Comparison of ENCODE assay signal across 10 cellular contexts in the genomic region with DNA sequence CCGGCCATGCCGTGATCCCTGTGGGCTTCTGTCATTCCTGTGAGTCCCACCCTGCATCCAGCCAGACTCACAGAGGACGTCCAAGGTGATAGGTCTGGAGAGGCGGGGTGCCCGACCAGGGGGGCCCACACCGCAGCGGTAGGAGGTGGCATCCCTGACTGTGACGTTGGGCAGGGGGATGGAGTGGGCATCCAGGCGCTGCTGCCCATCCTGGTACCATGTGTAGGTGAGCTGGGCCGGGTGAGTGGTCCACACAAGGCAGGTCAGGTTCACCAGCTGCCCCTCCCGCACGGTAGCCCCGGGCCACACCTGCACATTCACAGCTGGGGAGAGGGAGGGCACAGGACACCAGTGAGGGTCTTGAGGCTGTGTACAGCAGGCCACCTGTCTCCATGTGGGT. TPM values are rescaled to one million over a fixed set of nuclear protein-coding genes. Genes with fewer than 3 reads are reported as not detected.
"Had no signal": no experiment of that assay in that cellular context is flagged by ENCODE, and none has a peak within 500 bp of the region (broad histone marks: within the 10 kb centered on the region; RNA-seq: fewer than 3 reads in every experiment).

No MANE protein-coding gene starts in this region.

- H3K36me3 Mint-ChIP-seq: IgD-negative memory B cell had no signal

- H3K4me1 Mint-ChIP-seq: H9, IgD-negative memory B cell had no signal

- H3K4me3 Mint-ChIP-seq: H9, IgD-negative memory B cell had no signal

- H2AFZ ChIP-seq: GM23248 had no signal

- DNase-seq: GM23248, GOT3, H9, HCEC 1CT, KBM-7 had no signal

- H3K27ac ChIP-seq: GM23248, HL-60, KMS-11 had no signal

- H3K27ac Mint-ChIP-seq: IgD-negative memory B cell had no signal

- FAIRE-seq: H54 had no signal

- H3K4me2 ChIP-seq: KMS-11 had no signal

- H3K9me3 Mint-ChIP-seq: IgD-negative memory B cell had no signal

- H3K27me3 Mint-ChIP-seq: IgD-negative memory B cell had no signal

- H3K9ac ChIP-seq: GM23248, KMS-11 had no signal

- H3K4me3 ChIP-seq: GM23248 had no signal

RNA-seq across cellular contexts. Expression of a gene that starts 11.6 kb away (rescaled TPM):
- total RNA-seq: HT1080 had no signal
- polyA plus RNA-seq: IgD-negative memory B cell had no signal

RNA-seq across cellular contexts. Expression of a gene that starts 19.0 kb away (rescaled TPM):
- total RNA-seq: GM23248, H9, HT1080 had no signal
- polyA plus RNA-seq: GM23248, IgD-negative memory B cell had no signal

RNA-seq across cellular contexts. Expression of a gene that starts 30.2 kb away (rescaled TPM):
- total RNA-seq: GM23248, H9, HT1080 had no signal
- polyA plus RNA-seq: GM23248, IgD-negative memory B cell had no signal

RNA-seq across cellular contexts. Expression of a gene that starts 39.1 kb away (rescaled TPM):
- total RNA-seq: GM23248, HT1080 had no signal
- polyA plus RNA-seq: IgD-negative memory B cell had no signal
